Comparison of ENCODE assay signal across 1 cellular context in the genomic region with DNA sequence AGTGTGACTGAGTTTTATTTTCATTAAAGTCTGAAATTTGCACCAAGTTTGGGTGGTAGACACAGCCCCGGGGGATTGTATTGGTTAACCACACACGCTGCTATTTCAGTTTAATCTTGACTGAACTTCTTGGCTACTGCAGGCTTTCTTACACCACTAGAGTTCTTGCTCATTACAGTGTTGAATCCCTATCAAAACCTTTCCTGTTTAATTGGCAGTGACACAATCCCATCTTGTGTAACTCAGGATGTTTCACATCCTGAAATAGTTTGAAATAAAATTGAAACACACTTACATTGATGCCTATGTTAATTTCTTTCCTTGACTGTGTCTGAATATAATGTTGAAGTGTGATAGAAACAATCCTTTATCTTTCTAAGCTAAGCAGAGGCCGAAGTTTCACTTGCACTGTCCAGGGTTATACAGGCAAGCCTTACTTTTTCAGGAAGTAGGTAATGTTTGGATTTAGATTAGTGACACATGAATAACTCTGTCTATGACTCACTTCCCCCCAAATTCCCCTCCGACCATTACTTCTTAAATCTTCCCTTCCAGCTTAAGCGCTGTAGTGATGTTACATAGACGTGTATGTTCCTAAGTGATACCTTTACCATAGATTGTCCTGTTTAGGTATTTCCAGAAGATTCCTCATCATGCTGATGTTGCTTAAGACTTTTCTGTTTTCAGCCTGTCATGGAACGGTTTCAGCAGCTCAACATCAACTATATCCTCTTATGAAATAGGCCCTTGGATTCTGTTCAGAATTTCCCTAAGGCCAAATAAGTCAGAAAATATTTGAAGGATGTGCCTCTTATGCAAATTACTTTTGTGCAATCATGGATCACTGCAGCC.
A peak's percentile ranks its signal among the peaks of the same experiment; 100 is the strongest.
TF ChIP-seq lines count a peak whose summit lies in the region.

No MANE protein-coding gene starts in this region.

TF ChIP-seq in K562, 482 proteins besides CTCF, POLR2A, EP300 and RAD21 (continued from another document and continues in another):
- TF ChIP-seq CCNT2 (IDR thresholded peaks at IDR 0.05; ENCODE audit: borderline replicate concordance, extremely low read depth, insufficient read length, low read depth, low read length) (peak; percentile 66), POLR2AphosphoS5 (IDR thresholded peaks at IDR 0.05; ENCODE audit: control insufficient read depth, insufficient read depth, low read depth, low read length) (peak; percentile 13; the same call in 1 of the 2 replicates), CBFA2T2 (conservative IDR thresholded peaks at IDR 0.05) (peak; percentile 55), RBM25 (IDR thresholded peaks at IDR 0.05; ENCODE audit: low read depth, low read length, severe bottlenecking) (no peak), BCLAF1 (IDR thresholded peaks at IDR 0.05; ENCODE audit: borderline replicate concordance in 1 of 2, control insufficient read depth in 1 of 2, low read depth in 2 of 2, low read length in 1 of 2) (no peak), L3MBTL2 (IDR thresholded peaks at IDR 0.05) (0 out of 2 replicates have a peak, but pooled peaks have one; percentile 4), NEUROD1 (IDR thresholded peaks at IDR 0.05; ENCODE audit: borderline replicate concordance, low read depth, low read length, partially characterized antibody) (peak; percentile 15), MTA3 (IDR thresholded peaks at IDR 0.05; ENCODE audit: borderline replicate concordance) (peak; percentile 65; the same call in 1 of the 2 replicates), PML (IDR thresholded peaks at IDR 0.05; ENCODE audit: low read length) (peak; percentile 58), MTA1 (IDR thresholded peaks at IDR 0.05; ENCODE audit: borderline replicate concordance) (peak; percentile 67; the same call in 1 of the 2 replicates), JUNB (CRISPR knock-in tag; conservative IDR thresholded peaks at IDR 0.05) (0 out of 2 replicates have a peak, but pooled peaks have one; percentile 8), NR0B1 (IDR thresholded peaks at IDR 0.05; ENCODE audit: partially characterized antibody) (no peak), SMARCE1 (IDR thresholded peaks at IDR 0.05) (peak; percentile 96), LCOR (CRISPR knock-in tag; IDR thresholded peaks at IDR 0.05) (peak; percentile 87; the same call in 1 of the 2 replicates), SUPT5H (IDR thresholded peaks at IDR 0.05) (peak; percentile 54), GATAD2A (IDR thresholded peaks at IDR 0.05) (peak; percentile 53; the same call in 1 of the 2 replicates), ZEB2 (IDR thresholded peaks at IDR 0.05) (peak; percentile 72), TARDBP (IDR thresholded peaks at IDR 0.05) (no peak), MEF2D (tag; conservative IDR thresholded peaks at IDR 0.05; ENCODE audit: low read depth) (no peak), ATF1 (CRISPR knock-in tag; IDR thresholded peaks at IDR 0.05) (no peak), ATF1 (tag; IDR thresholded peaks at IDR 0.05) (peak; percentile 78), HDAC2 (IDR thresholded peaks at IDR 0.05) (peak; percentile 82), FOSL1 (tag; conservative IDR thresholded peaks at IDR 0.05) (peak; percentile 97), GTF2E2 (tag; IDR thresholded peaks at IDR 0.05) (peak; percentile 61; the same call in 1 of the 2 replicates), TRIM24 (IDR thresholded peaks at IDR 0.05) (peak in 1 of 2 experiments; percentile 68; a peak in 3 of 4 replicates), TAL1 (IDR thresholded peaks at IDR 0.05) (peak; percentile 29; the same call in 1 of the 2 replicates), ARID1B (IDR thresholded peaks at IDR 0.05) (peak; percentile 92), NFIC (IDR thresholded peaks at IDR 0.05) (0 out of 2 replicates have a peak, but pooled peaks have one; percentile 12), CHD4 (IDR thresholded peaks at IDR 0.05; ENCODE audit: insufficient read depth, insufficient replicate concordance, low read depth, low read length, poor library complexity, severe bottlenecking) (peak; percentile 31), NCOR1 (IDR thresholded peaks at IDR 0.05) (peak; percentile 55), ZBTB26 (CRISPR knock-in tag; IDR thresholded peaks at IDR 0.05) (no peak), ATF7 (IDR thresholded peaks at IDR 0.05) (peak; percentile 70), RCOR1 (IDR thresholded peaks at IDR 0.05; ENCODE audit: borderline replicate concordance in 1 of 2, low read depth in 2 of 2, low read length in 2 of 2) (peak in 1 of 2 experiments; percentile 63; a peak in 1 of 4 replicates), CHAMP1 (IDR thresholded peaks at IDR 0.05) (0 out of 2 replicates have a peak, but pooled peaks have one; percentile 26), ZNF384 (IDR thresholded peaks at IDR 0.05; ENCODE audit: low read depth, low read length) (no peak), TAF9B (IDR thresholded peaks at IDR 0.05; ENCODE audit: partially characterized antibody) (peak; percentile 43)
- TF ChIP-seq, protein P1, sequence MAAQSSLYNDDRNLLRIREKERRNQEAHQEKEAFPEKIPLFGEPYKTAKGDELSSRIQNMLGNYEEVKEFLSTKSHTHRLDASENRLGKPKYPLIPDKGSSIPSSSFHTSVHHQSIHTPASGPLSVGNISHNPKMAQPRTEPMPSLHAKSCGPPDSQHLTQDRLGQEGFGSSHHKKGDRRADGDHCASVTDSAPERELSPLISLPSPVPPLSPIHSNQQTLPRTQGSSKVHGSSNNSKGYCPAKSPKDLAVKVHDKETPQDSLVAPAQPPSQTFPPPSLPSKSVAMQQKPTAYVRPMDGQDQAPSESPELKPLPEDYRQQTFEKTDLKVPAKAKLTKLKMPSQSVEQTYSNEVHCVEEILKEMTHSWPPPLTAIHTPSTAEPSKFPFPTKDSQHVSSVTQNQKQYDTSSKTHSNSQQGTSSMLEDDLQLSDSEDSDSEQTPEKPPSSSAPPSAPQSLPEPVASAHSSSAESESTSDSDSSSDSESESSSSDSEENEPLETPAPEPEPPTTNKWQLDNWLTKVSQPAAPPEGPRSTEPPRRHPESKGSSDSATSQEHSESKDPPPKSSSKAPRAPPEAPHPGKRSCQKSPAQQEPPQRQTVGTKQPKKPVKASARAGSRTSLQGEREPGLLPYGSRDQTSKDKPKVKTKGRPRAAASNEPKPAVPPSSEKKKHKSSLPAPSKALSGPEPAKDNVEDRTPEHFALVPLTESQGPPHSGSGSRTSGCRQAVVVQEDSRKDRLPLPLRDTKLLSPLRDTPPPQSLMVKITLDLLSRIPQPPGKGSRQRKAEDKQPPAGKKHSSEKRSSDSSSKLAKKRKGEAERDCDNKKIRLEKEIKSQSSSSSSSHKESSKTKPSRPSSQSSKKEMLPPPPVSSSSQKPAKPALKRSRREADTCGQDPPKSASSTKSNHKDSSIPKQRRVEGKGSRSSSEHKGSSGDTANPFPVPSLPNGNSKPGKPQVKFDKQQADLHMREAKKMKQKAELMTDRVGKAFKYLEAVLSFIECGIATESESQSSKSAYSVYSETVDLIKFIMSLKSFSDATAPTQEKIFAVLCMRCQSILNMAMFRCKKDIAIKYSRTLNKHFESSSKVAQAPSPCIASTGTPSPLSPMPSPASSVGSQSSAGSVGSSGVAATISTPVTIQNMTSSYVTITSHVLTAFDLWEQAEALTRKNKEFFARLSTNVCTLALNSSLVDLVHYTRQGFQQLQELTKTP (IDR thresholded peaks at IDR 0.05; ENCODE audit: low read depth in 1 of 2, partially characterized antibody in 2 of 2) = peak in 1 of 2 experiments; percentile 19
- TF ChIP-seq, protein P2, sequence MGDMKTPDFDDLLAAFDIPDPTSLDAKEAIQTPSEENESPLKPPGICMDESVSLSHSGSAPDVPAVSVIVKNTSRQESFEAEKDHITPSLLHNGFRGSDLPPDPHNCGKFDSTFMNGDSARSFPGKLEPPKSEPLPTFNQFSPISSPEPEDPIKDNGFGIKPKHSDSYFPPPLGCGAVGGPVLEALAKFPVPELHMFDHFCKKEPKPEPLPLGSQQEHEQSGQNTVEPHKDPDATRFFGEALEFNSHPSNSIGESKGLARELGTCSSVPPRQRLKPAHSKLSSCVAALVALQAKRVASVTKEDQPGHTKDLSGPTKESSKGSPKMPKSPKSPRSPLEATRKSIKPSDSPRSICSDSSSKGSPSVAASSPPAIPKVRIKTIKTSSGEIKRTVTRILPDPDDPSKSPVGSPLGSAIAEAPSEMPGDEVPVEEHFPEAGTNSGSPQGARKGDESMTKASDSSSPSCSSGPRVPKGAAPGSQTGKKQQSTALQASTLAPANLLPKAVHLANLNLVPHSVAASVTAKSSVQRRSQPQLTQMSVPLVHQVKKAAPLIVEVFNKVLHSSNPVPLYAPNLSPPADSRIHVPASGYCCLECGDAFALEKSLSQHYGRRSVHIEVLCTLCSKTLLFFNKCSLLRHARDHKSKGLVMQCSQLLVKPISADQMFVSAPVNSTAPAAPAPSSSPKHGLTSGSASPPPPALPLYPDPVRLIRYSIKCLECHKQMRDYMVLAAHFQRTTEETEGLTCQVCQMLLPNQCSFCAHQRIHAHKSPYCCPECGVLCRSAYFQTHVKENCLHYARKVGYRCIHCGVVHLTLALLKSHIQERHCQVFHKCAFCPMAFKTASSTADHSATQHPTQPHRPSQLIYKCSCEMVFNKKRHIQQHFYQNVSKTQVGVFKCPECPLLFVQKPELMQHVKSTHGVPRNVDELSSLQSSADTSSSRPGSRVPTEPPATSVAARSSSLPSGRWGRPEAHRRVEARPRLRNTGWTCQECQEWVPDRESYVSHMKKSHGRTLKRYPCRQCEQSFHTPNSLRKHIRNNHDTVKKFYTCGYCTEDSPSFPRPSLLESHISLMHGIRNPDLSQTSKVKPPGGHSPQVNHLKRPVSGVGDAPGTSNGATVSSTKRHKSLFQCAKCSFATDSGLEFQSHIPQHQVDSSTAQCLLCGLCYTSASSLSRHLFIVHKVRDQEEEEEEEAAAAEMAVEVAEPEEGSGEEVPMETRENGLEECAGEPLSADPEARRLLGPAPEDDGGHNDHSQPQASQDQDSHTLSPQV (IDR thresholded peaks at IDR 0.05) = peak; percentile 68
- TF ChIP-seq, protein P3, sequence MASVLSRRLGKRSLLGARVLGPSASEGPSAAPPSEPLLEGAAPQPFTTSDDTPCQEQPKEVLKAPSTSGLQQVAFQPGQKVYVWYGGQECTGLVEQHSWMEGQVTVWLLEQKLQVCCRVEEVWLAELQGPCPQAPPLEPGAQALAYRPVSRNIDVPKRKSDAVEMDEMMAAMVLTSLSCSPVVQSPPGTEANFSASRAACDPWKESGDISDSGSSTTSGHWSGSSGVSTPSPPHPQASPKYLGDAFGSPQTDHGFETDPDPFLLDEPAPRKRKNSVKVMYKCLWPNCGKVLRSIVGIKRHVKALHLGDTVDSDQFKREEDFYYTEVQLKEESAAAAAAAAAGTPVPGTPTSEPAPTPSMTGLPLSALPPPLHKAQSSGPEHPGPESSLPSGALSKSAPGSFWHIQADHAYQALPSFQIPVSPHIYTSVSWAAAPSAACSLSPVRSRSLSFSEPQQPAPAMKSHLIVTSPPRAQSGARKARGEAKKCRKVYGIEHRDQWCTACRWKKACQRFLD (CRISPR knock-in tag; IDR thresholded peaks at IDR 0.05) = peak; percentile 42; the same call in 1 of the 2 replicates
